14 cellular contexts compared by ENCODE assay signal in genomic region chr14:55426881-55427280, GRCh38. TPM values are rescaled to one million over a fixed set of nuclear protein-coding genes. Genes with fewer than 3 reads are reported as not detected.
DNase-seq lines count a peak whose midpoint lies in the region; TF ChIP-seq lines count a peak whose summit lies in the region.
"Had no signal": no experiment of that assay in that cellular context is flagged by ENCODE, and none has a peak within 500 bp of the region (broad histone marks: within the 10 kb centered on the region; RNA-seq: fewer than 3 reads in every experiment).

No MANE protein-coding gene starts in this region.

- no peaks in the 10 kb centered on the region for H3K9me3 Mint-ChIP-seq in activated naive CD4-positive, alpha-beta T cell treated with anti-CD3 and anti-CD28 coated beads, Interleukin-2, amount 50 U/mL, for 24 hours
- H3K9me3 Mint-ChIP-seq: CD8-positive, alpha-beta memory T cell had no signal

- no peak for TF ChIP-seq POLR2A in erythroblast (IDR thresholded peaks at IDR 0.05; ENCODE audit: low read length)

- no peaks in the 10 kb centered on the region for H3K36me3 Mint-ChIP-seq in activated naive CD4-positive, alpha-beta T cell treated with anti-CD3 and anti-CD28 coated beads, Interleukin-2, amount 50 U/mL, for 24 hours
- H3K36me3 Mint-ChIP-seq: CD8-positive, alpha-beta memory T cell had no signal

- H3K4me1 Mint-ChIP-seq in activated naive CD4-positive, alpha-beta T cell treated with anti-CD3 and anti-CD28 coated beads, Interleukin-2, amount 50 U/mL, for 24 hours = peaks cover 16% of the 10 kb centered on the region

- H3K27ac Mint-ChIP-seq in activated naive CD4-positive, alpha-beta T cell treated with anti-CD3 and anti-CD28 coated beads, Interleukin-2, amount 50 U/mL, for 24 hours = peak overlapping the region; percentile 48
- H3K27ac Mint-ChIP-seq: CD8-positive, alpha-beta memory T cell had no signal

- DNase-seq in activated naive CD4-positive, alpha-beta T cell (lab: John Stamatoyannopoulos, UW) = no peak
- DNase-seq in SK-N-DZ (ENCODE audit: low spot score) (peak; percentile 37), erythroblast (lab: John Stamatoyannopoulos, UW) (peak; percentile 35 to 42), nucleus accumbens (lab: John Stamatoyannopoulos, UW) (no peak), cerebellum (ENCODE audit: low spot score) (no peak), germinal center (ENCODE audit: low spot score) (no peak)
- DNase-seq: AML-193; Caco-2; CD8-positive, alpha-beta memory T cell; DND-41; GDM1; HCEC 1CT had no signal

- H3K4me3 Mint-ChIP-seq in activated naive CD4-positive, alpha-beta T cell treated with anti-CD3 and anti-CD28 coated beads, Interleukin-2, amount 50 U/mL, for 24 hours = no peak overlapping the region
- H3K4me3 Mint-ChIP-seq: CD8-positive, alpha-beta memory T cell had no signal

- H3K27me3 Mint-ChIP-seq in activated naive CD4-positive, alpha-beta T cell treated with anti-CD3 and anti-CD28 coated beads, Interleukin-2, amount 50 U/mL, for 24 hours = no peaks in the 10 kb centered on the region
- H3K27me3 Mint-ChIP-seq: CD8-positive, alpha-beta memory T cell had no signal

RNA-seq across cellular contexts. Expression of gene TBPL2, which starts 13.5 kb away (rescaled TPM):
- polyA plus RNA-seq in SK-N-DZ (2014; cell fraction: cytosol; rRNA removed) = 0.06 TPM in 1 of 2 replicates, not detected in the other
- not detected in 2 replicates for polyA plus RNA-seq in SK-N-DZ (2014; cell fraction: nucleus; rRNA removed)
- total RNA-seq in cerebellum = not detected
- total RNA-seq: Caco-2; CD8-positive, alpha-beta memory T cell; H4 had no signal
- polyA plus RNA-seq: CD8-positive, alpha-beta memory T cell had no signal

RNA-seq across cellular contexts. Expression of gene ATG14, which starts 15.3 kb away (rescaled TPM):
- 4.4 and 7.7 TPM in 2 replicates for polyA plus RNA-seq in SK-N-DZ (2014; cell fraction: cytosol; rRNA removed)
- 14.0 and 18.1 TPM in 2 replicates for polyA plus RNA-seq in SK-N-DZ (2014; cell fraction: nucleus; rRNA removed)
- 18.0 TPM for total RNA-seq in cerebellum

Comparison
In these comparisons a context has a peak if more than half of its experiments do, and no peak if none do; other contexts are left out.
1. DNase-seq: peak in SK-N-DZ (single experiment) and erythroblast (2 of 2); none in activated naive CD4-positive, alpha-beta T cell (0 of 4), nucleus accumbens (0 of 56), cerebellum (single experiment) and germinal center (single experiment).